ENCODE assay signal across 23 cellular contexts in genomic region chr20:58567437-58567836, GRCh38. TPM values are rescaled to one million over a fixed set of nuclear protein-coding genes. Genes with fewer than 3 reads are reported as not detected.
DNase-seq lines count a peak whose midpoint lies in the region; FAIRE-seq and TF ChIP-seq lines count a peak whose summit lies in the region.
"Had no signal": no experiment of that assay in that cellular context is flagged by ENCODE, and none has a peak within 500 bp of the region (broad histone marks: within the 10 kb centered on the region; RNA-seq: fewer than 3 reads in every experiment).

No MANE protein-coding gene starts in this region.

- peak; percentile 36 for FAIRE-seq in bronchial epithelial cell (lab: Jason Lieb, UNC)
- FAIRE-seq: GM12878 had no signal

- no peaks in the 10 kb centered on the region for H3K9me3 ChIP-seq in neuronal stem cell (replicated peaks in 1 of 2; ENCODE audit: control insufficient read depth in 2 of 2, insufficient read depth in 1 of 2, low read depth in 1 of 2, low read length in 2 of 2)
- H3K9me3 ChIP-seq in mammary epithelial cell (replicated peaks; ENCODE audit: insufficient read depth, low read length): no peaks in the 10 kb centered on the region
- H3K9me3 ChIP-seq: SJSA1 had no signal

- no peak overlapping the region for H3K27ac ChIP-seq in neuronal stem cell (replicated peaks; ENCODE audit: low read length)
- no peak overlapping the region for H3K27ac ChIP-seq in mammary epithelial cell (ENCODE audit: insufficient read depth, low read depth, low read length)
- H3K27ac ChIP-seq: 22Rv1, KMS-11 had no signal

- peaks cover 5% of the 10 kb centered on the region for H3K27me3 ChIP-seq in bronchial epithelial cell (ENCODE audit: control insufficient read depth, insufficient read depth, low read length)
- peaks cover 0 to 6% (median 0%) of the 10 kb centered on the region in 3 experiments for H3K27me3 ChIP-seq in neuronal stem cell (ENCODE audit: control insufficient read depth in 3 of 3, insufficient read depth in 3 of 3, low read depth in 1 of 3, low read length in 3 of 3)
- H3K27me3 ChIP-seq in mammary epithelial cell (ENCODE audit: insufficient read depth, low read length): peaks cover 5% of the 10 kb centered on the region
- H3K27me3 ChIP-seq: SJSA1 had no signal

- H3K79me2 ChIP-seq in mammary epithelial cell (ENCODE audit: insufficient read depth, low read length): no peaks in the 10 kb centered on the region

- intact Hi-C loops in mammary epithelial cell (cut with micrococcal nuclease): no loop called here

- H3K14ac ChIP-seq in neuronal stem cell (ENCODE audit: low read length): no peak overlapping the region

- H3K9me3 Mint-ChIP-seq in activated CD4-positive, alpha-beta T cell treated with anti-CD3 and anti-CD28 coated beads, Interleukin-2, amount 10 ng/mL, durations not matched to agents 7 days and 5 days: no peaks in the 10 kb centered on the region

- H3K36me3 ChIP-seq in bronchial epithelial cell (ENCODE audit: control insufficient read depth, insufficient read depth, low read length) (no peaks in the 10 kb centered on the region), neuronal stem cell (replicated peaks in 1 of 2; ENCODE audit: control insufficient read depth in 2 of 2, insufficient read depth in 2 of 2, low read length in 2 of 2) (no peaks in the 10 kb centered on the region), mammary epithelial cell (ENCODE audit: insufficient read depth, low read length) (no peaks in the 10 kb centered on the region)
- H3K36me3 ChIP-seq: SJSA1 had no signal

- H3K9ac ChIP-seq in neuronal stem cell (ENCODE audit: low read depth, low read length, poor library complexity) (no peak overlapping the region), mammary epithelial cell (ENCODE audit: insufficient read depth, low read length) (no peak overlapping the region)
- H3K9ac ChIP-seq: KMS-11 had no signal

- H3K4me1 Mint-ChIP-seq in activated CD4-positive, alpha-beta T cell treated with anti-CD3 and anti-CD28 coated beads, Interleukin-2, amount 10 ng/mL, durations not matched to agents 7 days and 5 days: no peaks in the 10 kb centered on the region
- H3K4me1 Mint-ChIP-seq: IgD-negative memory B cell had no signal

- peak; percentile 46 for DNase-seq in activated effector memory CD4-positive, alpha-beta T cell treated with anti-CD3 and anti-CD28 coated beads, Interleukin-2, amount 50 U/mL, for 16 hours
- DNase-seq in activated effector memory CD4-positive, alpha-beta T cell treated with Interleukin-2 at 50 U/mL for 16 hours: no peak
- DNase-seq in bronchial epithelial cell (ENCODE audit: low read depth): no peak
- DNase-seq in neuronal stem cell (ENCODE audit: low spot score): no peak
- no peak for DNase-seq in Ammon's horn (ENCODE audit: low spot score)
- DNase-seq in mammary epithelial cell: no peak
- DNase-seq in activated CD4-positive, alpha-beta T cell treated with anti-CD3 and anti-CD28 coated beads, Interleukin-2, amount 10 ng/mL, durations not matched to agents 7 days and 5 days: no peak
- DNase-seq in dermis blood vessel endothelial cell: no peak
- DNase-seq: CD4-positive, alpha-beta memory T cell; DMS 273 treated with DMSO at 0.1 percent for 48 hours; DMS79; EL; GDM1; MM.1S; NCI-H2029; NCI-H446; NK-92 treated with Interleukin-12 subunit alpha and Interleukin-12 subunit beta, amount 100 ng/mL, for 24 hours; PC-3 had no signal

- H3K4me3 ChIP-seq in bronchial epithelial cell (ENCODE audit: low read depth, low read length): no peak overlapping the region
- H3K4me3 ChIP-seq in neuronal stem cell (ENCODE audit: low read length in 2 of 2): no peak overlapping the region
- no peak overlapping the region for H3K4me3 ChIP-seq in mammary epithelial cell (replicated peaks in 1 of 3; ENCODE audit: insufficient read depth in 1 of 3, low read depth in 2 of 3, low read length in 3 of 3)
- H3K4me3 ChIP-seq: GM12878, SJSA1 had no signal

- H3K4me1 ChIP-seq in neuronal stem cell (ENCODE audit: control insufficient read depth in 2 of 2, insufficient read depth in 1 of 2, low read depth in 1 of 2, low read length in 2 of 2) (no peaks in the 10 kb centered on the region), mammary epithelial cell (ENCODE audit: insufficient read depth, low read length) (no peaks in the 10 kb centered on the region)

- in situ Hi-C loops in mammary epithelial cell (cut with MboI; ENCODE audit: low sequenced_read_pairs in 2 of 2): no loop called here

- no peak overlapping the region for H3K27ac Mint-ChIP-seq in activated CD4-positive, alpha-beta T cell treated with anti-CD3 and anti-CD28 coated beads, Interleukin-2, amount 10 ng/mL, durations not matched to agents 7 days and 5 days
- H3K27ac Mint-ChIP-seq: CD4-positive, alpha-beta memory T cell; IgD-negative memory B cell had no signal

- CTCF ChIA-PET in mammary epithelial cell (lab: Charles Lee; ENCODE audit: low non-redundant PET): no interaction called here
- CTCF ChIA-PET in activated CD4-positive, alpha-beta T cell treated with anti-CD3 and anti-CD28 coated beads, Interleukin-2, amount 10 ng/mL, durations not matched to agents 7 days and 5 days (lab: Charles Lee): interaction anchor here (0.6 kb wide), 1 partner anchor 902 kb away, joined by 5 read pairs; no protein-coding TSS in a partner anchor

- no peak overlapping the region for H3K4me3 Mint-ChIP-seq in activated CD4-positive, alpha-beta T cell treated with anti-CD3 and anti-CD28 coated beads, Interleukin-2, amount 10 ng/mL, durations not matched to agents 7 days and 5 days
- H3K4me3 Mint-ChIP-seq: CD4-positive, alpha-beta memory T cell; IgD-negative memory B cell had no signal

- H2AFZ ChIP-seq in neuronal stem cell (ENCODE audit: low read length): no peak overlapping the region
- no peak overlapping the region for H2AFZ ChIP-seq in mammary epithelial cell (ENCODE audit: low read depth, low read length)

- H3K18ac ChIP-seq in neuronal stem cell (ENCODE audit: low read length): no peak overlapping the region

- no peak overlapping the region for H4K91ac ChIP-seq in neuronal stem cell (ENCODE audit: low read depth, low read length, poor library complexity)

- peaks cover 6% of the 10 kb centered on the region for H3K27me3 Mint-ChIP-seq in activated CD4-positive, alpha-beta T cell treated with anti-CD3 and anti-CD28 coated beads, Interleukin-2, amount 10 ng/mL, durations not matched to agents 7 days and 5 days

- no peak overlapping the region for H4K8ac ChIP-seq in neuronal stem cell (ENCODE audit: low read depth, low read length)

- no peak overlapping the region for H2BK12ac ChIP-seq in neuronal stem cell (ENCODE audit: low read length)

- H2AK5ac ChIP-seq in neuronal stem cell (ENCODE audit: low read depth, low read length): no peak overlapping the region

- H3K23ac ChIP-seq in neuronal stem cell (ENCODE audit: low read depth, low read length, poor library complexity): peak overlapping the region; percentile 52

- POLR2A ChIA-PET in activated CD4-positive, alpha-beta T cell treated with anti-CD3 and anti-CD28 coated beads, Interleukin-2, amount 10 ng/mL, durations not matched to agents 7 days and 5 days (lab: Charles Lee): no interaction called here

- H3K4ac ChIP-seq in neuronal stem cell (ENCODE audit: low read length): no peak overlapping the region

- WGBS in neuronal stem cell (ENCODE audit: extremely low coverage in 2 of 2, insufficient read length in 2 of 2, insufficient replicate concordance in 1 of 2), 2 donors: no CpG with 5 or more reads among the region's 13 CpGs
- WGBS in mammary epithelial cell (ENCODE audit: low coverage, missing lambda C conversion rate): no CpG with 5 or more reads among the region's 13 CpGs

- H3K79me1 ChIP-seq in neuronal stem cell (ENCODE audit: low read depth, low read length): no peaks in the 10 kb centered on the region

- no peak overlapping the region for H2BK15ac ChIP-seq in neuronal stem cell (ENCODE audit: low read length)

- BruUV-seq in mammary epithelial cell (replicated peaks; lab: Mats Ljungman, UMichigan): no TSS peak

- dilution Hi-C loops in mammary epithelial cell (cut with HindIII; ENCODE audit: low sequenced_read_pairs): no loop called here

- H2BK120ac ChIP-seq in neuronal stem cell (ENCODE audit: low read depth, low read length): no peak overlapping the region

- no peak for TF ChIP-seq CTCF in bronchial epithelial cell (IDR thresholded peaks at IDR 0.05; ENCODE audit: insufficient read depth, low read length, severe bottlenecking)
- no peak for TF ChIP-seq CTCF in mammary epithelial cell (conservative IDR thresholded peaks at IDR 0.05 in 1 of 2, IDR thresholded peaks at IDR 0.05 in 1 of 2; ENCODE audit: extremely low read depth in 1 of 2, insufficient read depth in 1 of 2, low read depth in 1 of 2, low read length in 2 of 2)

- no peak overlapping the region for H3K4me2 ChIP-seq in neuronal stem cell (ENCODE audit: insufficient read depth, low read length, poor library complexity, severe bottlenecking)
- H3K4me2 ChIP-seq in mammary epithelial cell (ENCODE audit: insufficient read depth, low read depth, low read length): no peak overlapping the region
- H3K4me2 ChIP-seq: KMS-11 had no signal

- H4K20me1 ChIP-seq in mammary epithelial cell (ENCODE audit: insufficient read depth, low read length): no peaks in the 10 kb centered on the region

- H2BK5ac ChIP-seq in neuronal stem cell (ENCODE audit: low read length): no peak overlapping the region

- no peaks in the 10 kb centered on the region for H3K36me3 Mint-ChIP-seq in activated CD4-positive, alpha-beta T cell treated with anti-CD3 and anti-CD28 coated beads, Interleukin-2, amount 10 ng/mL, durations not matched to agents 7 days and 5 days (ENCODE audit: low read depth)
- H3K36me3 Mint-ChIP-seq: CD4-positive, alpha-beta memory T cell; IgD-negative memory B cell had no signal

RNA-seq across cellular contexts. Expression of gene APCDD1L, which starts 52.2 kb away (rescaled TPM):
- under 0.01 TPM in 1 of 2 replicates, not detected in the other for total RNA-seq in bronchial epithelial cell
- 0.04 TPM for polyA plus RNA-seq in neuronal stem cell (2013, experiment 1 of 2)
- polyA plus RNA-seq in neuronal stem cell (2013, experiment 2 of 2): 0.03 TPM
- 1 to 10 TPM; 1.7 to 3.6 TPM for total RNA-seq in mammary epithelial cell
- polyA plus RNA-seq in mammary epithelial cell: 2.7 TPM
- polyA minus RNA-seq in mammary epithelial cell: not detected
- not detected for total RNA-seq in activated CD4-positive, alpha-beta T cell treated with anti-CD3 and anti-CD28 coated beads, Interleukin-2, amount 10 ng/mL, durations not matched to agents 7 days and 5 days
- 0.17 and 0.19 TPM in 2 replicates for total RNA-seq in dermis blood vessel endothelial cell
- total RNA-seq: CD4-positive, alpha-beta memory T cell; GM12878 had no signal
